In genomic region chr17:58517928-58518609, GRCh38 we compare ENCODE assay signal across 1 cellular context.
TF ChIP-seq lines count a peak whose summit lies in the region.

No MANE protein-coding gene starts in this region.

TF ChIP-seq in HepG2, 621 proteins besides CTCF, POLR2A, EP300 and RAD21 (continued from another document and continues in another):
- peak; percentile 71; the same call in 1 of the 2 replicates for TF ChIP-seq E2F1 (CRISPR knock-in tag; IDR thresholded peaks at IDR 0.05)
- peak; percentile 80; the same call in 1 of the 2 replicates for TF ChIP-seq ZNF839 (CRISPR knock-in tag; IDR thresholded peaks at IDR 0.05; ENCODE audit: borderline replicate concordance)
- TF ChIP-seq ZNF407 (CRISPR knock-in tag; IDR thresholded peaks at IDR 0.05; ENCODE audit: not compliant biosample characterization) = no peak
- no peak for TF ChIP-seq ZMAT5 (CRISPR knock-in tag; IDR thresholded peaks at IDR 0.05; ENCODE audit: borderline replicate concordance, low read depth)
- no peak for TF ChIP-seq TEAD2 (CRISPR knock-in tag; IDR thresholded peaks at IDR 0.05)
- no peak for TF ChIP-seq ZNF101 (CRISPR knock-in tag; IDR thresholded peaks at IDR 0.05; ENCODE audit: borderline replicate concordance, low read depth)
- TF ChIP-seq UBTF (CRISPR knock-in tag; IDR thresholded peaks at IDR 0.05) = no peak
- no peak for TF ChIP-seq ZNF768 (CRISPR knock-in tag; IDR thresholded peaks at IDR 0.05)
- TF ChIP-seq POGZ (CRISPR knock-in tag; IDR thresholded peaks at IDR 0.05) = peak; percentile 82
- TF ChIP-seq NFYC (CRISPR knock-in tag; IDR thresholded peaks at IDR 0.05) = peak; percentile 99
- TF ChIP-seq STAG1 (CRISPR knock-in tag; IDR thresholded peaks at IDR 0.05) = no peak
- no peak for TF ChIP-seq PRMT3 (CRISPR knock-in tag; IDR thresholded peaks at IDR 0.05; ENCODE audit: borderline replicate concordance, low read depth)
- no peak for TF ChIP-seq ZNF652 (CRISPR knock-in tag; IDR thresholded peaks at IDR 0.05; ENCODE audit: borderline replicate concordance, low read depth)
- TF ChIP-seq PTBP1 (IDR thresholded peaks at IDR 0.05; ENCODE audit: low read depth, low read length, poor library complexity, severe bottlenecking) = no peak
- no peak for TF ChIP-seq AGO2 (optimal IDR thresholded peaks at IDR 0.05; ENCODE audit: low read depth, low read length)
- TF ChIP-seq XRCC5 (optimal IDR thresholded peaks at IDR 0.05; ENCODE audit: low read length) = peak; percentile 74
- TF ChIP-seq ZNF766 (CRISPR knock-in tag; IDR thresholded peaks at IDR 0.05; ENCODE audit: borderline replicate concordance) = no peak
- TF ChIP-seq FOXP4 (CRISPR knock-in tag; IDR thresholded peaks at IDR 0.05) = no peak; the same call in 1 of the 2 replicates
- TF ChIP-seq ATF5 (CRISPR knock-in tag; IDR thresholded peaks at IDR 0.05; ENCODE audit: low read depth) = 0 out of 2 replicates have a peak, but pooled peaks have one; percentile 17
- TF ChIP-seq ATF4 (CRISPR knock-in tag; IDR thresholded peaks at IDR 0.05) = 0 out of 4 replicates have a peak, but pooled peaks of 1 of the 2 experiments have one; percentile 35
- TF ChIP-seq REPIN1 (CRISPR knock-in tag; IDR thresholded peaks at IDR 0.05; ENCODE audit: borderline replicate concordance, low read depth) = peak; percentile 16; the same call in 1 of the 2 replicates
- peak; percentile 71; the same call in 1 of the 2 replicates for TF ChIP-seq SP140L (CRISPR knock-in tag; IDR thresholded peaks at IDR 0.05; ENCODE audit: borderline replicate concordance)
- peak; percentile 37 for TF ChIP-seq IKZF5 (CRISPR knock-in tag; IDR thresholded peaks at IDR 0.05)
- TF ChIP-seq MAFK (conservative IDR thresholded peaks at IDR 0.05 in 1 of 2, IDR thresholded peaks at IDR 0.05 in 1 of 2; ENCODE audit: low read length in 2 of 2) = 0 out of 4 replicates have a peak, but pooled peaks of 1 of the 2 experiments have one; percentile 0
- TF ChIP-seq ZBED4 (CRISPR knock-in tag; IDR thresholded peaks at IDR 0.05; ENCODE audit: borderline replicate concordance) = 0 out of 2 replicates have a peak, but pooled peaks have one; percentile 42
